In the genomic region with DNA sequence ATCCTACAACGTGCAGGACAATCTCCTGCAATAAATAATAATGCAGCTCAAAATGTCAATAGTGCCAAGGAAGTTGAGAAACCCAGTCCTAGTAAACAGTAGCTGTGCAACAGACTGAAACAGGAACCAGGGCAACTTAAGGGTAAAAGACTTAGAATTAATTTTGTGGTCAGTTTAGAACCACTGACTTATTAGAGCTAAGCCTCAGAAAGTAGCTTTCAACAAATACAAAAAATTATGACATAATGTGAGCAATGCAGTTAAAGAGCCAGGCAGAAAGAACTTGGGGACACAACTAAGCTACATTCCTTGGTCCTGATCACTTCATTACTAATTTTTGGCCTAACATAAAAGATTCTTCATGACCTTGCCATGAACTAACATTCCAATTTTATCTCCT, we compare ENCODE assay signal across 14 cellular contexts.
A peak's percentile ranks its signal among the peaks of the same experiment; 100 is the strongest.
DNase-seq lines count a peak whose midpoint lies in the region; ATAC-seq and TF ChIP-seq lines count a peak whose summit lies in the region.
"Had no signal": no experiment of that assay in that cellular context is flagged by ENCODE, and none has a peak within 500 bp of the region (broad histone marks: within the 10 kb centered on the region; RNA-seq: fewer than 3 reads in every experiment).

No MANE protein-coding gene starts in this region.

- CTCF ChIA-PET in activated CD8-positive, alpha-beta T cell treated with anti-CD3 and anti-CD28 coated beads, Interleukin-2, amount 10 ng/mL, durations not matched to agents 7 days and 5 days (lab: Charles Lee) = no interaction called here

- H3K27ac Mint-ChIP-seq in activated CD8-positive, alpha-beta T cell treated with anti-CD3 and anti-CD28 coated beads, Interleukin-2, amount 10 ng/mL, durations not matched to agents 7 days and 5 days = no peak overlapping the region

- no peak overlapping the region for H3K4me3 Mint-ChIP-seq in activated CD8-positive, alpha-beta T cell treated with anti-CD3 and anti-CD28 coated beads, Interleukin-2, amount 10 ng/mL, durations not matched to agents 7 days and 5 days

- ATAC-seq in GM21447 (IDR thresholded peaks at IDR 0.05; ENCODE audit: unreplicated experiment) (peak; percentile 79), HG03108 (IDR thresholded peaks at IDR 0.05; ENCODE audit: unreplicated experiment) (peak; percentile 91)
- no peak for ATAC-seq in activated CD8-positive, alpha-beta T cell treated with anti-CD3 and anti-CD28 coated beads, Interleukin-2, amount 10 ng/mL, durations not matched to agents 7 days and 5 days

- H3K27me3 Mint-ChIP-seq in activated CD8-positive, alpha-beta T cell treated with anti-CD3 and anti-CD28 coated beads, Interleukin-2, amount 10 ng/mL, durations not matched to agents 7 days and 5 days (ENCODE audit: low read depth) = no peaks in the 10 kb centered on the region

- H3K4me1 Mint-ChIP-seq in activated CD8-positive, alpha-beta T cell treated with anti-CD3 and anti-CD28 coated beads, Interleukin-2, amount 10 ng/mL, durations not matched to agents 7 days and 5 days (ENCODE audit: low read depth) = no peaks in the 10 kb centered on the region

- H3K4me3 ChIP-seq in GM12864 (ENCODE audit: low read depth, low read length) (no peak overlapping the region), foreskin fibroblast (ENCODE audit: low read depth in 1 of 2, low read length in 2 of 2) (no peak overlapping the region)
- H3K4me3 ChIP-seq: right atrium auricular region had no signal

- POLR2A ChIA-PET in activated CD8-positive, alpha-beta T cell treated with anti-CD3 and anti-CD28 coated beads, Interleukin-2, amount 10 ng/mL, durations not matched to agents 7 days and 5 days (lab: Charles Lee) = no interaction called here

- no peak for TF ChIP-seq CTCF in GM12864 (IDR thresholded peaks at IDR 0.05; ENCODE audit: low read depth, low read length, missing control alignments)
- no peak for TF ChIP-seq CTCF in foreskin fibroblast (IDR thresholded peaks at IDR 0.05; ENCODE audit: low read depth, low read length)

- no peaks in the 10 kb centered on the region for H3K36me3 Mint-ChIP-seq in activated CD8-positive, alpha-beta T cell treated with anti-CD3 and anti-CD28 coated beads, Interleukin-2, amount 10 ng/mL, durations not matched to agents 7 days and 5 days (ENCODE audit: low read depth)

- DNase-seq in GM12864 (ENCODE audit: low read depth) (peak; percentile 30), SKM-1 (lab: John Stamatoyannopoulos, UW; ENCODE audit: unreplicated experiment) (peak; percentile 10), foreskin fibroblast (no peak), HuH-7.5 (ENCODE audit: low spot score) (no peak)
- DNase-seq in activated CD8-positive, alpha-beta T cell treated with anti-CD3 and anti-CD28 coated beads, Interleukin-2, amount 10 ng/mL, durations not matched to agents 7 days and 5 days = no peak
- no peak for DNase-seq in activated effector memory CD4-positive, alpha-beta T cell treated with Interleukin-2 at 50 U/mL for 16 hours
- DNase-seq: BE2C; islet precursor cell; NCI-H2029 treated with DMSO at 0.1 percent for 48 hours; stimulated activated CD8-positive, alpha-beta memory T cell treated with anti-CD3 and anti-CD28 coated beads, Interleukin-4, amount 100 ng/mL, for 48 hours; T-helper 2 cell had no signal

- no peaks in the 10 kb centered on the region for H3K9me3 Mint-ChIP-seq in activated CD8-positive, alpha-beta T cell treated with anti-CD3 and anti-CD28 coated beads, Interleukin-2, amount 10 ng/mL, durations not matched to agents 7 days and 5 days (ENCODE audit: insufficient read depth)

Comparison
In these comparisons a context has a peak if more than half of its experiments do, and no peak if none do; other contexts are left out.
1. DNase-seq: peak in GM12864 (single experiment) and SKM-1 (single experiment); none in activated CD8-positive, alpha-beta T cell treated with anti-CD3 and anti-CD28 coated beads, Interleukin-2, amount 10 ng/mL, durations not matched to agents 7 days and 5 days (single experiment), foreskin fibroblast (0 of 2), activated effector memory CD4-positive, alpha-beta T cell treated with Interleukin-2 at 50 U/mL for 16 hours (single experiment) and HuH-7.5 (single experiment).